8 cellular contexts compared by ENCODE assay signal in genomic region chr7:106057962-106058901, GRCh38. TPM values are rescaled to one million over a fixed set of nuclear protein-coding genes. Genes with fewer than 3 reads are reported as not detected.
A peak's percentile ranks its signal among the peaks of the same experiment; 100 is the strongest.
DNase-seq lines count a peak whose midpoint lies in the region; ATAC-seq, FAIRE-seq and TF ChIP-seq lines count a peak whose summit lies in the region.

No MANE protein-coding gene starts in this region.

- H3K4me1 Mint-ChIP-seq in natural killer cell treated with Interleukin-12 subunit alpha and Interleukin-12 subunit beta and Interleukin-15 and Interleukin-18, amount 100 ng/mL, for 72 hours (ENCODE audit: low read depth in 2 of 2): peaks cover 5 to 18% of the 10 kb centered on the region in 2 donors

- ATAC-seq in GM21515 (IDR thresholded peaks at IDR 0.05; ENCODE audit: unreplicated experiment): peak; percentile 57
- no peak for ATAC-seq in natural killer cell treated with Interleukin-12 subunit alpha and Interleukin-12 subunit beta and Interleukin-15 and Interleukin-18, amount 100 ng/mL, for 72 hours

- H3K27me3 Mint-ChIP-seq in natural killer cell treated with Interleukin-12 subunit alpha and Interleukin-12 subunit beta and Interleukin-15 and Interleukin-18, amount 100 ng/mL, for 72 hours: peaks cover 6 to 8% of the 10 kb centered on the region in 2 donors

- peak; percentile 59 for DNase-seq in GM12892 (ENCODE audit: insufficient read length)
- DNase-seq in HT-29 (ENCODE audit: low spot score): peak; percentile 85
- DNase-seq in anterior cingulate cortex (lab: John Stamatoyannopoulos, UW): peak in 57 of 58 donors; percentile 22 to 96 (median 82)
- DNase-seq in myocyte (ENCODE audit: low read depth): peak; percentile 22
- no peak for DNase-seq in natural killer cell treated with Interleukin-12 subunit alpha and Interleukin-12 subunit beta and Interleukin-15 and Interleukin-18, amount 100 ng/mL, for 72 hours (ENCODE audit: low spot score)
- DNase-seq in AG08395 (ENCODE audit: low spot score): no peak
- DNase-seq in kidney glomerular epithelial cell (lab: John Stamatoyannopoulos, UW): no peak

- peak overlapping the region in 1 of 2 donors; percentile 28 for H3K27ac Mint-ChIP-seq in natural killer cell treated with Interleukin-12 subunit alpha and Interleukin-12 subunit beta and Interleukin-15 and Interleukin-18, amount 100 ng/mL, for 72 hours

- FAIRE-seq in GM12892 (lab: Jason Lieb, UNC): peak; percentile 83

- no peak; the same call in 1 of the 2 replicates for TF ChIP-seq POLR2A in GM12892 (IDR thresholded peaks at IDR 0.05; ENCODE audit: low read depth, low read length)

- H3K4me3 Mint-ChIP-seq in natural killer cell treated with Interleukin-12 subunit alpha and Interleukin-12 subunit beta and Interleukin-15 and Interleukin-18, amount 100 ng/mL, for 72 hours: no peak overlapping the region

- no peaks in the 10 kb centered on the region for H3K9me3 Mint-ChIP-seq in natural killer cell treated with Interleukin-12 subunit alpha and Interleukin-12 subunit beta and Interleukin-15 and Interleukin-18, amount 100 ng/mL, for 72 hours

- no peaks in the 10 kb centered on the region for H3K36me3 Mint-ChIP-seq in natural killer cell treated with Interleukin-12 subunit alpha and Interleukin-12 subunit beta and Interleukin-15 and Interleukin-18, amount 100 ng/mL, for 72 hours

RNA-seq across cellular contexts. Expression of gene SYPL1, which starts 53.9 kb away (rescaled TPM):
- 29.0 TPM for polyA plus RNA-seq in GM12892 (2012; ENCODE audit: missing spikeins)
- total RNA-seq in HT-29 (2014; rRNA removed; shearing (Covaris generic)): 33.1 and 48.0 TPM in 2 replicates
- 72.0 and 76.2 TPM in 2 replicates for total RNA-seq in myocyte
- 72.6 TPM for polyA plus RNA-seq in myocyte (2012)
- 10 to 100 TPM; 11.7 to 19.8 TPM for total RNA-seq in natural killer cell treated with Interleukin-12 subunit alpha and Interleukin-12 subunit beta and Interleukin-15 and Interleukin-18, amount 100 ng/mL, for 72 hours

Comparison
In these comparisons a context has a peak if more than half of its experiments do, and no peak if none do; other contexts are left out.
1. DNase-seq: peak in GM12892 (single experiment), HT-29 (single experiment), anterior cingulate cortex (57 of 58) and myocyte (single experiment); none in natural killer cell treated with Interleukin-12 subunit alpha and Interleukin-12 subunit beta and Interleukin-15 and Interleukin-18, amount 100 ng/mL, for 72 hours (single experiment), AG08395 (single experiment) and kidney glomerular epithelial cell (single experiment).